ENCODE assay signal across 9 cellular contexts in genomic region chr5:124980174-124980941, GRCh38.
DNase-seq lines count a peak whose midpoint lies in the region; ATAC-seq lines count a peak whose summit lies in the region.
"Had no signal": no experiment of that assay in that cellular context is flagged by ENCODE, and none has a peak within 500 bp of the region (broad histone marks: within the 10 kb centered on the region; RNA-seq: fewer than 3 reads in every experiment).

No MANE protein-coding gene starts in this region.

- DNase-seq in NCI-H345 (lab: John Stamatoyannopoulos, UW), result peak; percentile 82
- DNase-seq in middle frontal gyrus (ENCODE audit: extremely low spot score, low spot score), result peak; percentile 59
- no peak for DNase-seq in stimulated activated CD4-positive, alpha-beta T cell treated with anti-CD3 and anti-CD28 coated beads, Interleukin-4, amount 100 ng/mL, for 24 hours
- no peak for DNase-seq in AML-193 (lab: John Stamatoyannopoulos, UW)
- no peak for DNase-seq in T-helper 1 cell
- no peak for DNase-seq in NOMO-1 treated with DMSO at 0.1 percent for 48 hours (lab: John Stamatoyannopoulos, UW; ENCODE audit: unreplicated experiment)

- ATAC-seq in GM18868 (IDR thresholded peaks at IDR 0.05; ENCODE audit: unreplicated experiment) (peak; percentile 93), HG02840 (IDR thresholded peaks at IDR 0.05; ENCODE audit: low FRiP score, unreplicated experiment) (peak; percentile 79)
- ATAC-seq: K562 had no signal

Comparison
In these comparisons a context has a peak if more than half of its experiments do, and no peak if none do; other contexts are left out.
1. DNase-seq: peak in NCI-H345 (single experiment) and middle frontal gyrus (single experiment); none in stimulated activated CD4-positive, alpha-beta T cell treated with anti-CD3 and anti-CD28 coated beads, Interleukin-4, amount 100 ng/mL, for 24 hours (single experiment), AML-193 (0 of 2), T-helper 1 cell (0 of 5) and NOMO-1 treated with DMSO at 0.1 percent for 48 hours (single experiment).